8 cellular contexts compared by ENCODE assay signal in the genomic region with DNA sequence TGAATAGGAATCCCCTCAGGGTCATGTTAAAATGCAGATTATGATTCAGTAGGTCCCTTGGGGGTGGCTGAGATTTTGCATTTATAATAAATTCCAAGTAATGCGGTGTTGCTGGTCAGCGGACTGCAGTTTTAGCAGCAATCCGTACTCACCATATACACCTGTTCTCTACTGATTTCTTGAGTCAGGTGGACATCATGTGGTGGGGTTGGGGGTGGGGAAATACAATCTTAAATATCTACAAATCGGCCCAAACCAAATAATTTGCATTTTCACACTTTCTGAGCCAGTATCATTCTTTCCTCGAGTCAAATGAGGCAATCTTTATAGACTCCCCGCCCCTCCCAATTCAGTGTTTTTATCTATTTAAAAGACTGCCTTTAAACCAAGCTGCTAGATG. TPM values are rescaled to one million over a fixed set of nuclear protein-coding genes. Genes with fewer than 3 reads are reported as not detected.
A peak's percentile ranks its signal among the peaks of the same experiment; 100 is the strongest.
DNase-seq lines count a peak whose midpoint lies in the region; ATAC-seq, FAIRE-seq and TF ChIP-seq lines count a peak whose summit lies in the region.

No MANE protein-coding gene starts in this region.

- peaks cover 9% of the 10 kb centered on the region for H3K27me3 Mint-ChIP-seq in astrocyte (ENCODE audit: low read depth, unreplicated experiment)

- H3K4me3 Mint-ChIP-seq in astrocyte (ENCODE audit: unreplicated experiment) = peak overlapping the region; percentile 96

- no peak for ATAC-seq in left ventricle myocardium superior
- no peak for ATAC-seq in lower lobe of right lung
- no peak for ATAC-seq in GM18873 (IDR thresholded peaks at IDR 0.05; ENCODE audit: low FRiP score, unreplicated experiment)

- H3K27me3 ChIP-seq in left ventricle myocardium inferior (ENCODE audit: low read depth) = no peaks in the 10 kb centered on the region
- H3K27me3 ChIP-seq in astrocyte (ENCODE audit: insufficient read depth, low read length) = peaks cover 2% of the 10 kb centered on the region
- no peaks in the 10 kb centered on the region for H3K27me3 ChIP-seq in lower lobe of right lung (ENCODE audit: low read depth)

- DNase-seq in left ventricle myocardium inferior = no peak
- DNase-seq in left ventricle myocardium superior = no peak
- DNase-seq in astrocyte (ENCODE audit: low read depth) = no peak
- DNase-seq in lower lobe of right lung = no peak
- DNase-seq in HuH-7.5 (ENCODE audit: low spot score) = no peak
- DNase-seq in NCI-H2196 treated with DMSO at 0.1 percent for 48 hours (lab: John Stamatoyannopoulos, UW; ENCODE audit: unreplicated experiment) = no peak

- no peaks in the 10 kb centered on the region for H3K36me3 ChIP-seq in left ventricle myocardium inferior
- no peaks in the 10 kb centered on the region for H3K36me3 ChIP-seq in astrocyte (ENCODE audit: insufficient read depth, low read length)
- no peaks in the 10 kb centered on the region for H3K36me3 ChIP-seq in lower lobe of right lung
- H3K36me3 ChIP-seq in urinary bladder (ENCODE audit: insufficient read depth) = no peaks in the 10 kb centered on the region

- H4K20me1 ChIP-seq in astrocyte (ENCODE audit: insufficient read depth, low read length) = no peaks in the 10 kb centered on the region

- no peak overlapping the region for H3K27ac Mint-ChIP-seq in astrocyte (ENCODE audit: unreplicated experiment)

- no peaks in the 10 kb centered on the region for H3K9me3 ChIP-seq in left ventricle myocardium inferior (replicated peaks)
- H3K9me3 ChIP-seq in astrocyte (ENCODE audit: insufficient read depth, low read depth, low read length) = no peaks in the 10 kb centered on the region
- H3K9me3 ChIP-seq in lower lobe of right lung = no peaks in the 10 kb centered on the region

- no peak for TF ChIP-seq CTCF in left ventricle myocardium inferior (IDR thresholded peaks at IDR 0.05; ENCODE audit: borderline replicate concordance)
- no peak for TF ChIP-seq CTCF in astrocyte (IDR thresholded peaks at IDR 0.05; ENCODE audit: insufficient read depth, low read depth, low read length)
- no peak for TF ChIP-seq CTCF in lower lobe of right lung (IDR thresholded peaks at IDR 0.05)

- no peaks in the 10 kb centered on the region for H3K36me3 Mint-ChIP-seq in astrocyte (ENCODE audit: low read depth, unreplicated experiment)

- H2AFZ ChIP-seq in astrocyte (ENCODE audit: low read depth, low read length) = peak overlapping the region; percentile 100

- H3K79me2 ChIP-seq in astrocyte (ENCODE audit: insufficient read depth, low read length) = no peaks in the 10 kb centered on the region

- peak overlapping the region; percentile 92 for H3K9ac ChIP-seq in astrocyte (ENCODE audit: low read length)

- peaks cover 3% of the 10 kb centered on the region for H3K4me1 Mint-ChIP-seq in astrocyte (ENCODE audit: low read depth, unreplicated experiment)

- H3K9me3 Mint-ChIP-seq in astrocyte (ENCODE audit: unreplicated experiment) = no peaks in the 10 kb centered on the region

- H3K4me1 ChIP-seq in left ventricle myocardium inferior = peaks cover 29% of the 10 kb centered on the region
- peaks cover 4% of the 10 kb centered on the region for H3K4me1 ChIP-seq in astrocyte (ENCODE audit: insufficient read depth, low read length)
- H3K4me1 ChIP-seq in lower lobe of right lung = peaks cover 16% of the 10 kb centered on the region
- peaks cover 2% of the 10 kb centered on the region for H3K4me1 ChIP-seq in urinary bladder (ENCODE audit: insufficient read depth)

- H3K27ac ChIP-seq in left ventricle myocardium inferior (replicated peaks) (peak overlapping the region; percentile 87), astrocyte (ENCODE audit: low read depth, low read length) (no peak overlapping the region), lower lobe of right lung (peak overlapping the region; percentile 85), urinary bladder (ENCODE audit: low read depth) (no peak overlapping the region)

- 50% methylated on average over 6 of the region's 6 CpGs for whole genome bisulfite sequencing in urinary bladder

- H3K4me3 ChIP-seq in left ventricle myocardium inferior (peak overlapping the region; percentile 90), astrocyte (ENCODE audit: insufficient read depth, low read depth, low read length) (peak overlapping the region; percentile 99), lower lobe of right lung (peak overlapping the region; percentile 90), urinary bladder (ENCODE audit: low read depth, low read length) (peak overlapping the region; percentile 65)

- no peak for FAIRE-seq in astrocyte (lab: Jason Lieb, UNC)

- peak overlapping the region; percentile 94 for H3K4me2 ChIP-seq in astrocyte (ENCODE audit: low read length)

- intact Hi-C loops in left ventricle myocardium inferior (cut with micrococcal nuclease) (no loop called here), left ventricle myocardium superior (cut with micrococcal nuclease) (no loop called here), lower lobe of right lung (cut with DNase I) (no loop called here)

RNA-seq across cellular contexts. Expression of a gene that starts 0.9 kb away (rescaled TPM):
- total RNA-seq in left ventricle myocardium inferior (8.5 TPM), left ventricle myocardium superior (10.3 TPM), astrocyte (5.9 and 6.5 TPM in 2 replicates), lower lobe of right lung (12.4 TPM), urinary bladder (46.8 TPM)
- polyA plus RNA-seq in urinary bladder = 7.7 TPM

Comparison
In these comparisons a context has a peak if more than half of its experiments do, and no peak if none do; other contexts are left out.
1. H3K27ac ChIP-seq: peak in left ventricle myocardium inferior (single experiment) and lower lobe of right lung (single experiment); none in astrocyte (single experiment) and urinary bladder (single experiment).
2. Peak in every context shown above with its lines, with median percentiles within 50 percentile points of each other: H3K4me3 ChIP-seq.